8 cellular contexts compared by ENCODE assay signal in the genomic region with DNA sequence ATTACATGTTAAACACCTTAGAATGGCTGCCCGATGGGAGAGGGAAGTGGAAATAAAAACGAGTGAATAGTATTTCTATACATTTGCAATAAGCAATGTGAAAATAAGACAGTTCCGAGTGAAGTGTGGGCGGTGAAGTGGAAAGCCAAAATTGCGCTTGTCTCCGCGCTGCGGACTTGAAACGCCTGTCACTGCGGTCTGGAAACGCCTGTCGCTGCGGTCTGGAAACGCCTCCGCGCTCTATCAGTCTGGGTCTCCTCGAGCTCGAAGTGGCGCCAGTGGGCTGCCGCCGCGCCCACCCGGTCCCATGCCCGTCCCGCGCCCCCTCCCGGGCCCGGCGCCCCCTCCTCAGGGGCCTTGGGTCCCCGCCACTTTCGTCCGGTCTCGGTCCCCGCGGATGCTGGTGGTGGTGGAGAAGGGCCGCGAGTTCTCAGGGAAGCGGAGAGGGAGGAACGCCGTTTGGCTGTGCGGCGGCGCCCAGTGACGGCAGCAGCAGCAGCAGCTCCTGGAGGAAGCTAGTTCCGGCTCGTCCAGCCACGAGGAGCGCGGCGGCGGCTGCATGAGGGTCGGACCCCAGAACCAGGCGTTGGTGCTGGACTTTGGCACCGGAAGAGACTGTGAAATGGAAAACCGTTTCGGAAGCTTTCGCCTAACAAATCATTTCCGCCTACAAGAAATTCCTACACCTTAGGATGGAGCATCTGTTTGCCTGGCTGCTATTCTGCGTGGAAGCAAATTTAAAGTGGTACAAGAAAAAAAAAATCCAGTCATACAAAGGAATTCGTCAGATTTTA. TPM values are rescaled to one million over a fixed set of nuclear protein-coding genes. Genes with fewer than 3 reads are reported as not detected.
DNase-seq lines count a peak whose midpoint lies in the region; ATAC-seq and TF ChIP-seq lines count a peak whose summit lies in the region.

No MANE protein-coding gene starts in this region.

- H3K4me3 ChIP-seq in GM12875 (ENCODE audit: low read depth, low read length), result peak overlapping the region; percentile 55
- H3K4me3 ChIP-seq in HUES64 (ENCODE audit: low read length), result peak overlapping the region; percentile 56
- H3K4me3 ChIP-seq in OCI-LY3 (ENCODE audit: low read length), result peak overlapping the region; percentile 78

- H3K27ac ChIP-seq in HUES64 (ENCODE audit: low read depth, low read length) (no peak overlapping the region), OCI-LY3 (ENCODE audit: low read length) (no peak overlapping the region)

- peak; percentile 75 for DNase-seq in activated T-cell treated with anti-CD3 and anti-CD28 coated beads, Interleukin-2, amount 50 U/mL, for 24 hours
- peak; percentile 67 for DNase-seq in mucosa of gallbladder (ENCODE audit: low spot score)
- peak; percentile 67 to 75 for DNase-seq in stimulated activated CD8-positive, alpha-beta memory T cell treated with anti-CD3 and anti-CD28 coated beads, Interleukin-7, amount 100 ng/mL, for 4 hours (ENCODE audit: low read depth in 2 of 2)

- TF ChIP-seq CTCF in GM12875 (IDR thresholded peaks at IDR 0.05; ENCODE audit: borderline replicate concordance, insufficient read depth, low read depth, low read length), result no peak
- TF ChIP-seq CTCF in OCI-LY3 (IDR thresholded peaks at IDR 0.05; ENCODE audit: low read depth, low read length), result no peak

- peak overlapping the region; percentile 42 for H3K9ac ChIP-seq in HUES64 (ENCODE audit: low read depth, low read length)
- H3K9ac ChIP-seq in OCI-LY3 (ENCODE audit: low read length), result peak overlapping the region; percentile 21; the same call in 1 of the 2 replicates

- H3K4me1 ChIP-seq in HUES64 (ENCODE audit: insufficient read depth, low read length) (peaks cover 11% of the 10 kb centered on the region; the same call in 1 of the 2 replicates), OCI-LY3 (ENCODE audit: low read length) (peaks cover 3% of the 10 kb centered on the region)

- 1% methylated on average over 58 of the region's 60 CpGs for WGBS in HUES64

- peaks cover 62% of the 10 kb centered on the region for H3K27me3 ChIP-seq in HUES64 (ENCODE audit: insufficient read depth, low read length)
- peaks cover 32% of the 10 kb centered on the region for H3K27me3 ChIP-seq in OCI-LY3 (ENCODE audit: low read depth, low read length)

- no peaks in the 10 kb centered on the region for H4K20me1 ChIP-seq in OCI-LY3 (ENCODE audit: insufficient read depth, low read length)

- H3K36me3 ChIP-seq in HUES64 (ENCODE audit: insufficient read depth, low read length), result no peaks in the 10 kb centered on the region
- H3K36me3 ChIP-seq in OCI-LY3 (replicated peaks; ENCODE audit: low read depth, low read length), result no peaks in the 10 kb centered on the region

- H2AFZ ChIP-seq in OCI-LY3 (ENCODE audit: low read depth, low read length), result peak overlapping the region; percentile 83

- peaks cover 13% of the 10 kb centered on the region for H3K36me3 Mint-ChIP-seq in activated T-cell treated with anti-CD3 and anti-CD28 coated beads, Interleukin-2, amount 50 U/mL, for 24 hours (ENCODE audit: low read depth)

- H3K79me2 ChIP-seq in OCI-LY3 (ENCODE audit: low read length), result no peaks in the 10 kb centered on the region

- H3K4me2 ChIP-seq in OCI-LY3 (ENCODE audit: low read length), result peak overlapping the region; percentile 83

- peaks cover 2% of the 10 kb centered on the region for H3K27me3 Mint-ChIP-seq in activated T-cell treated with anti-CD3 and anti-CD28 coated beads, Interleukin-2, amount 50 U/mL, for 24 hours

- no peaks in the 10 kb centered on the region for H3K9me3 ChIP-seq in HUES64 (ENCODE audit: insufficient read depth, low read depth, low read length)
- no peaks in the 10 kb centered on the region for H3K9me3 ChIP-seq in OCI-LY3 (ENCODE audit: insufficient read depth, low read length)

- H3K9me3 Mint-ChIP-seq in activated T-cell treated with anti-CD3 and anti-CD28 coated beads, Interleukin-2, amount 50 U/mL, for 24 hours, result no peaks in the 10 kb centered on the region

- H3K27ac Mint-ChIP-seq in activated T-cell treated with anti-CD3 and anti-CD28 coated beads, Interleukin-2, amount 50 U/mL, for 24 hours, result peak overlapping the region; percentile 79

- peaks cover 40% of the 10 kb centered on the region for H3K4me1 Mint-ChIP-seq in activated T-cell treated with anti-CD3 and anti-CD28 coated beads, Interleukin-2, amount 50 U/mL, for 24 hours (ENCODE audit: low read depth)

- peak; percentile 56 for ATAC-seq in esophagus mucosa
- no peak for ATAC-seq in GM19467 (IDR thresholded peaks at IDR 0.05; ENCODE audit: unreplicated experiment)

- peak overlapping the region; percentile 78 for H3K4me3 Mint-ChIP-seq in activated T-cell treated with anti-CD3 and anti-CD28 coated beads, Interleukin-2, amount 50 U/mL, for 24 hours

RNA-seq across cellular contexts. Expression of gene NCR3LG1, which starts 1.8 kb away (rescaled TPM):
- 0.70 TPM for polyA plus RNA-seq in HUES64 (2013, experiment 1 of 2)
- 1.3 TPM for polyA plus RNA-seq in HUES64 (2013, experiment 2 of 2)
- total RNA-seq in esophagus mucosa (1.4 TPM), mucosa of gallbladder (8.2 TPM)

RNA-seq across cellular contexts. Expression of gene KCNJ11, which starts 35.0 kb away (rescaled TPM):
- polyA plus RNA-seq in HUES64 (2013, experiment 1 of 2), result 2.6 TPM
- polyA plus RNA-seq in HUES64 (2013, experiment 2 of 2), result 2.5 TPM
- total RNA-seq in esophagus mucosa (0.36 TPM), mucosa of gallbladder (11.9 TPM)
